Comparison of ENCODE assay signal across 8 cellular contexts in genomic region chrX:30735839-30736238, GRCh38.
DNase-seq lines count a peak whose midpoint lies in the region; ATAC-seq, FAIRE-seq and TF ChIP-seq lines count a peak whose summit lies in the region.

No MANE protein-coding gene starts in this region.

- DNase-seq in DMS53 treated with DMSO at 0.1 percent for 48 hours (lab: John Stamatoyannopoulos, UW; ENCODE audit: unreplicated experiment) (peak; percentile 63), HL-60 (ENCODE audit: low read depth in 1 of 2, low spot score in 1 of 2) (peak; percentile 3 to 70), RCC 7860 (ENCODE audit: low spot score) (peak; percentile 15), foreskin keratinocyte (peak; percentile 15 to 25), prostate gland (ENCODE audit: low spot score) (peak; percentile 8), putamen (ENCODE audit: low spot score) (no peak)
- DNase-seq in activated T-cell treated with anti-CD3 and anti-CD28 coated beads, Interleukin-2, amount 50 U/mL, for 48 hours: peak; percentile 85 to 87

- H3K4me1 ChIP-seq in foreskin keratinocyte: no peaks in the 10 kb centered on the region
- H3K4me1 ChIP-seq in prostate gland (replicated peaks): no peaks in the 10 kb centered on the region

- TF ChIP-seq POLR2A in prostate gland (IDR thresholded peaks at IDR 0.05): no peak

- TF ChIP-seq CTCF in HL-60 (IDR thresholded peaks at IDR 0.05; ENCODE audit: insufficient read depth, low read length) (peak; percentile 70), foreskin keratinocyte (conservative IDR thresholded peaks at IDR 0.05) (peak; percentile 81), prostate gland (IDR thresholded peaks at IDR 0.05) (peak in 3 of 4 experiments; percentile 36 to 54 (median 40))

- 2% methylated on average over 3 of the region's 6 CpGs for WGBS in prostate gland

- peak; percentile 49 for FAIRE-seq in RCC 7860 (lab: Jason Lieb, UNC)

- ATAC-seq in GM19467 (IDR thresholded peaks at IDR 0.05; ENCODE audit: unreplicated experiment) (peak; percentile 90), foreskin keratinocyte (peak; percentile 73)

- H3K4me3 ChIP-seq in HL-60 (replicated peaks; ENCODE audit: insufficient read depth, low read length) (no peak overlapping the region), prostate gland (no peak overlapping the region)

- intact Hi-C loops in prostate gland (cut with DNase I): no loop called here

- H3K27ac ChIP-seq in HL-60 (replicated peaks) (no peak overlapping the region), foreskin keratinocyte (no peak overlapping the region), prostate gland (no peak overlapping the region)

- H3K9me3 ChIP-seq in prostate gland: no peaks in the 10 kb centered on the region

- no peaks in the 10 kb centered on the region for H3K36me3 ChIP-seq in prostate gland

- H3K27me3 ChIP-seq in HL-60 (ENCODE audit: insufficient read depth, poor library complexity, severe bottlenecking) (no peaks in the 10 kb centered on the region), foreskin keratinocyte (no peaks in the 10 kb centered on the region), prostate gland (replicated peaks; ENCODE audit: insufficient read depth) (no peaks in the 10 kb centered on the region)
